Comparison of ENCODE assay signal across 19 cellular contexts in the genomic region with DNA sequence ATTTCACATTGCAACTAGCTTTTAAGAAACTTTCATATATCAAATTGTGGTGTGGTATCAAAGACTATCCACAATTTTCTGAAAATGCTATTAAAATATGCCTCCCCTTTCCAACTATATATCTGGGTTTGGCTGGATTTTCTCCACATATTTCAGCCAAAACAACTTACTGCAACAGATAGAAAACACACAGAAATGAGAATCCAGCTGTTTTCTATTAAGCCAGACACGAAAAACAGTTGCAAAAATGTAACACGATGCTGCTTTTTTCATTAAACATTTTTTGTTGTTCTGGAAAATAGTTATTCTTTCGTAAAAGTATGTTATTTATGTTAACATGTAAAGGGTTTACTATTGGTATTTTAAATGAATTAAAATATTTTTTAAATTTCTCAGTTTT.
"Had no signal": no experiment of that assay in that cellular context is flagged by ENCODE, and none has a peak within 500 bp of the region (broad histone marks: within the 10 kb centered on the region; RNA-seq: fewer than 3 reads in every experiment).

No MANE protein-coding gene starts in this region.

- H3K4me2 ChIP-seq: smooth muscle cell had no signal

- H3K36me3 ChIP-seq: pancreas had no signal

- H3K27me3 ChIP-seq: esophagus squamous epithelium, heart left ventricle, pancreas, tibial artery, upper lobe of right lung, vagina had no signal

- DNase-seq: cortex of kidney; effector memory CD4-positive, alpha-beta T cell; esophagus squamous epithelium; foreskin melanocyte; heart left ventricle; hippocampal formation; kidney glomerular epithelial cell; mesendoderm; naive B cell; occipital lobe; pancreas; right cardiac atrium; stimulated activated CD4-positive, alpha-beta T cell treated with anti-CD3 and anti-CD28 coated beads, Interleukin-4, amount 100 ng/mL, for 1 hour; stimulated activated CD8-positive, alpha-beta memory T cell treated with anti-CD3 and anti-CD28 coated beads, Interleukin-4, amount 100 ng/mL, for 48 hours; stimulated activated naive CD8-positive, alpha-beta T cell treated with anti-CD3 and anti-CD28 coated beads, Interleukin-15, Interleukin-2, amounts not matched to agents 100 U/mL and 50 U/mL, for 24 hours; tibial artery; upper lobe of right lung had no signal

- H3K4me3 ChIP-seq: esophagus squamous epithelium, heart left ventricle, pancreas, smooth muscle cell, tibial artery, upper lobe of right lung, vagina had no signal

- H3K4me1 ChIP-seq: upper lobe of right lung had no signal

- H3K9me3 ChIP-seq: pancreas, upper lobe of right lung had no signal

- H3K27ac ChIP-seq: esophagus squamous epithelium, heart left ventricle, pancreas, tibial artery, upper lobe of right lung, vagina had no signal

- FAIRE-seq: pancreas had no signal
